Comparison of ENCODE assay signal across 28 cellular contexts in genomic region chr9:124116683-124117363, GRCh38.
"Had no signal": no experiment of that assay in that cellular context is flagged by ENCODE, and none has a peak within 500 bp of the region (broad histone marks: within the 10 kb centered on the region; RNA-seq: fewer than 3 reads in every experiment).

No MANE protein-coding gene starts in this region.

- DNase-seq: colonic mucosa; cortex of kidney; effector CD8-positive, alpha-beta T cell; effector memory CD8-positive, alpha-beta T cell; endodermal cell; erythroblast; esophagus squamous epithelium; foreskin fibroblast; foreskin melanocyte; gastrocnemius medialis; glutamatergic neuron; head of caudate nucleus; heart right ventricle; hippocampal formation; left cardiac atrium; left lung; left ventricle myocardium superior; lower lobe of right lung; mesendoderm; midbrain; naive thymus-derived CD4-positive, alpha-beta T cell had no signal

- H3K4me3 ChIP-seq: colonic mucosa, esophagus squamous epithelium, gastrocnemius medialis, heart right ventricle, left lung, lower lobe of right lung had no signal

- H3K4me1 Mint-ChIP-seq: memory B cell; naive thymus-derived CD4-positive, alpha-beta T cell had no signal

- ATAC-seq: effector memory CD8-positive, alpha-beta T cell; esophagus mucosa; gastrocnemius medialis; heart right ventricle; left cardiac atrium; left lung; left ventricle myocardium superior; lower lobe of right lung; naive thymus-derived CD4-positive, alpha-beta T cell had no signal

- H3K4me1 ChIP-seq: colonic mucosa, esophagus squamous epithelium, gastrocnemius medialis, heart right ventricle, left lung, lower lobe of right lung had no signal

- H3K4me3 Mint-ChIP-seq: dendritic cell treated with granulocyte-macrophage colony-stimulating factor and Interleukin-4, amounts not matched to agents 40 ng/mL and 50 ng/mL, for 4 days; effector memory CD8-positive, alpha-beta T cell; endodermal cell; memory B cell; naive thymus-derived CD4-positive, alpha-beta T cell had no signal

- H3K9me3 Mint-ChIP-seq: effector memory CD8-positive, alpha-beta T cell had no signal

- H3K27ac ChIP-seq: colonic mucosa, epithelial cell of prostate, esophagus squamous epithelium, gastrocnemius medialis, heart right ventricle, left lung, lower lobe of right lung had no signal

- H3K27ac Mint-ChIP-seq: dendritic cell treated with granulocyte-macrophage colony-stimulating factor and Interleukin-4, amounts not matched to agents 40 ng/mL and 50 ng/mL, for 4 days; effector memory CD8-positive, alpha-beta T cell; endodermal cell; memory B cell; naive thymus-derived CD4-positive, alpha-beta T cell had no signal

- FAIRE-seq: endometrium, islet of Langerhans, keratinocyte had no signal

- H3K36me3 ChIP-seq: colonic mucosa, esophagus squamous epithelium, gastrocnemius medialis, heart right ventricle, left lung, lower lobe of right lung had no signal

- H3K27me3 ChIP-seq: colonic mucosa, gastrocnemius medialis had no signal

- H3K9me3 ChIP-seq: colonic mucosa, gastrocnemius medialis had no signal
